In genomic region chr18:59039449-59039848, GRCh38 we compare ENCODE assay signal across 15 cellular contexts.
"Had no signal": no experiment of that assay in that cellular context is flagged by ENCODE, and none has a peak within 500 bp of the region (broad histone marks: within the 10 kb centered on the region; RNA-seq: fewer than 3 reads in every experiment).

No MANE protein-coding gene starts in this region.

- ATAC-seq: effector memory CD8-positive, alpha-beta T cell; natural killer cell treated with Interleukin-12 subunit alpha and Interleukin-12 subunit beta and Interleukin-15 and Interleukin-18, amount 100 ng/mL, for 72 hours; right cardiac atrium; SK-N-SH treated with all-trans-retinoic acid at 6 μM for 48 hours had no signal

- H3K4me3 Mint-ChIP-seq: activated naive CD4-positive, alpha-beta T cell treated with anti-CD3 and anti-CD28 coated beads, Interleukin-2, amount 50 U/mL, for 24 hours; central memory CD8-positive, alpha-beta T cell; effector memory CD8-positive, alpha-beta T cell; natural killer cell treated with Interleukin-12 subunit alpha and Interleukin-12 subunit beta and Interleukin-15 and Interleukin-18, amount 100 ng/mL, for 72 hours; type B pancreatic cell had no signal

- H3K36me3 Mint-ChIP-seq: activated naive CD4-positive, alpha-beta T cell treated with anti-CD3 and anti-CD28 coated beads, Interleukin-2, amount 50 U/mL, for 24 hours; natural killer cell treated with Interleukin-12 subunit alpha and Interleukin-12 subunit beta and Interleukin-15 and Interleukin-18, amount 100 ng/mL, for 72 hours; type B pancreatic cell had no signal

- H3K9me3 Mint-ChIP-seq: activated naive CD4-positive, alpha-beta T cell treated with anti-CD3 and anti-CD28 coated beads, Interleukin-2, amount 50 U/mL, for 24 hours; central memory CD8-positive, alpha-beta T cell; effector memory CD8-positive, alpha-beta T cell; natural killer cell treated with Interleukin-12 subunit alpha and Interleukin-12 subunit beta and Interleukin-15 and Interleukin-18, amount 100 ng/mL, for 72 hours; type B pancreatic cell had no signal

- H3K4me1 Mint-ChIP-seq: activated naive CD4-positive, alpha-beta T cell treated with anti-CD3 and anti-CD28 coated beads, Interleukin-2, amount 50 U/mL, for 24 hours; central memory CD8-positive, alpha-beta T cell had no signal

- H3K27ac Mint-ChIP-seq: activated naive CD4-positive, alpha-beta T cell treated with anti-CD3 and anti-CD28 coated beads, Interleukin-2, amount 50 U/mL, for 24 hours; effector memory CD8-positive, alpha-beta T cell; type B pancreatic cell had no signal

- DNase-seq: activated CD4-positive, alpha-beta T cell treated with anti-CD3 and anti-CD28 coated beads, Interleukin-2, amount 50 U/mL, for 1 hour; activated CD4-positive, CD25-positive, alpha-beta regulatory T cell treated with anti-CD3 and anti-CD28 coated beads, Interleukin-2, amount 50 U/mL, for 72 hours; activated effector memory CD4-positive, alpha-beta T cell treated with Interleukin-2 at 50 U/mL for 16 hours; dorsolateral prefrontal cortex; effector memory CD8-positive, alpha-beta T cell; hippocampal formation; kidney glomerular epithelial cell; left ventricle myocardium inferior; right cardiac atrium; stimulated activated CD4-positive, alpha-beta T cell treated with anti-CD3 and anti-CD28 coated beads, Interleukin-1b, Interleukin-23, amount 100 ng/mL, for 48 hours had no signal

- H3K27me3 Mint-ChIP-seq: activated naive CD4-positive, alpha-beta T cell treated with anti-CD3 and anti-CD28 coated beads, Interleukin-2, amount 50 U/mL, for 24 hours; central memory CD8-positive, alpha-beta T cell; type B pancreatic cell had no signal
